Comparison of ENCODE assay signal across 23 cellular contexts in the genomic region with DNA sequence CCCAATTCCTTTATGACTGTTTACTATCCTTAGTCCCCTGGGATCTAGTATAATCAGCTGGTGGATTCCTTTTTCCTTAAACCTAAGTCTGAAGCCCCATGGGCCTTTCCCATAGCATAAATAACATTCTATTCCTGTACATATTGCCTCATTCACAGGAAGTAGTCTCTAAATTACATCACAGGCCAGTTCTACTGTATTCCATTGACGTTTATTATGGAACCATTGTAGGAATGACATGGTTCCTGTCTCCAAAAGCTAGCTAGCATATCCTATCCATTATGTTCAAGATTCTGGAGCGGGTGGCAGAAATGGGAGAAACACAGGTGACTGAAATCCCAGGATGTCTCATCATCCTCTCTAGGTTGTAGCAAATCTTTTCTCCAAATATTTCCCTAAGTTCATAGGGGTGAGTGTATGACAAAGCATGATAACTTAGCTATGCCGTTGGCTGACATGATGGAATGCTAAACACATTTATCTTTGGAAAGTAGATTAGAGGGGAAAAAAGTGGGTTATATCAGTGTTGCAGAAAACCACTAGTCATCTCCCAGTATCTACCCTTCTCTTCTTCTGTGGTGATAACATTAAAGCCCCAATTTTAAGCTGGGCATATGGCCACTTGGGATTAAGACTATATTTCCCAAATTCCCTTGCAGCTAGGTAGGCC.
A peak's percentile ranks its signal among the peaks of the same experiment; 100 is the strongest.
DNase-seq lines count a peak whose midpoint lies in the region; ATAC-seq and TF ChIP-seq lines count a peak whose summit lies in the region.
"Had no signal": no experiment of that assay in that cellular context is flagged by ENCODE, and none has a peak within 500 bp of the region (broad histone marks: within the 10 kb centered on the region; RNA-seq: fewer than 3 reads in every experiment).

No MANE protein-coding gene starts in this region.

- peaks cover 0 to 31% (median 3%) of the 10 kb centered on the region in 5 donors for H3K27me3 Mint-ChIP-seq in naive thymus-derived CD4-positive, alpha-beta T cell

- WGBS in mesodermal cell (ENCODE audit: insufficient coverage in 2 of 2), 2 experiments = 86% methylated on average over 1 of the region's 3 CpGs; no CpG with 5 or more reads in 1 of the 2 experiments

- CTCF ChIA-PET in AG04449 (lab: Yijun Ruan, JAX) = interaction anchor here (0.8 to 12.3 kb wide), 14 partner anchors 18 to 399 kb away, joined by 3 to 193 read pairs (median 4); a partner anchor contains a TSS
- CTCF ChIA-PET in naive thymus-derived CD4-positive, alpha-beta T cell (lab: Charles Lee) = no interaction called here

- intact Hi-C loops in vagina (cut with DNase I) = loop anchor here (10.0 kb wide), 1 partner anchor 371 kb away; no protein-coding TSS in a partner anchor
- intact Hi-C loops in naive thymus-derived CD4-positive, alpha-beta T cell (cut with micrococcal nuclease) = loop anchor here in 1 of 2 donors (5.0 kb wide), 1 partner anchor 553 kb away; no protein-coding TSS in a partner anchor

- H3K4me1 Mint-ChIP-seq in naive thymus-derived CD4-positive, alpha-beta T cell = peaks cover 0 to 11% (median 7%) of the 10 kb centered on the region in 7 donors

- H3K9me3 Mint-ChIP-seq in naive thymus-derived CD4-positive, alpha-beta T cell = no peaks in the 10 kb centered on the region
- H3K9me3 Mint-ChIP-seq: activated T-cell treated with anti-CD3 and anti-CD28 coated beads, Interleukin-2, amount 50 U/mL, for 72 hours; nephron progenitor cell; stimulated activated naive CD8-positive, alpha-beta T cell treated with anti-CD3 and anti-CD28 coated beads, Interleukin-15, Interleukin-2, amounts not matched to agents 100 ng/mL and 50 ng/mL, for 24 hours had no signal

- H3K4me3 ChIP-seq in AG04449 (ENCODE audit: low read depth, low read length) (no peak overlapping the region), mesodermal cell (ENCODE audit: extremely low read depth, insufficient read depth, low read length, poor library complexity, severe bottlenecking) (no peak overlapping the region), vagina (no peak overlapping the region)
- no peak overlapping the region for H3K4me3 ChIP-seq in naive thymus-derived CD4-positive, alpha-beta T cell (ENCODE audit: low read length)
- H3K4me3 ChIP-seq: A549, lower lobe of right lung, uterus had no signal

- H3K27ac ChIP-seq in mesodermal cell (ENCODE audit: low read depth, low read length, severe bottlenecking) (peak overlapping the region; percentile 89), vagina (no peak overlapping the region)
- H3K27ac ChIP-seq in naive thymus-derived CD4-positive, alpha-beta T cell (ENCODE audit: low read depth, low read length) = no peak overlapping the region
- H3K27ac ChIP-seq: A549, lower lobe of right lung, uterus, WERI-Rb-1 had no signal

- no peak for ATAC-seq in GM18861 (IDR thresholded peaks at IDR 0.05; ENCODE audit: unreplicated experiment)
- no peak for ATAC-seq in naive thymus-derived CD4-positive, alpha-beta T cell
- ATAC-seq: A549; activated CD8-positive, alpha-beta T cell treated with anti-CD3 and anti-CD28 coated beads, Interleukin-2, amount 10 ng/mL, durations not matched to agents 7 days and 5 days; activated T-cell treated with anti-CD3 and anti-CD28 coated beads, Interleukin-2, amount 50 U/mL, for 72 hours; HepG2; lower lobe of right lung; Right ventricle myocardium inferior had no signal

- POLR2A ChIA-PET in AG04449 (lab: Yijun Ruan, JAX) = interaction anchor here (1.4 kb wide), 1 partner anchor 330 kb away, joined by 5 read pairs; no protein-coding TSS in a partner anchor
- POLR2A ChIA-PET in naive thymus-derived CD4-positive, alpha-beta T cell (lab: Charles Lee) = interaction anchor here (0.6 kb wide), 1 partner anchor 450 kb away, joined by 3 read pairs; no protein-coding TSS in a partner anchor

- peaks cover 76% of the 10 kb centered on the region for H3K4me1 ChIP-seq in mesodermal cell (ENCODE audit: control insufficient read depth, insufficient read depth, low read length, poor library complexity, severe bottlenecking)
- H3K4me1 ChIP-seq in vagina = peaks cover 20% of the 10 kb centered on the region
- H3K4me1 ChIP-seq in naive thymus-derived CD4-positive, alpha-beta T cell (ENCODE audit: control insufficient read depth in 2 of 2, insufficient read depth in 2 of 2, low read length in 2 of 2) = no peaks in the 10 kb centered on the region
- H3K4me1 ChIP-seq: uterus had no signal

- H3K27me3 ChIP-seq in vagina = no peaks in the 10 kb centered on the region
- no peaks in the 10 kb centered on the region for H3K27me3 ChIP-seq in naive thymus-derived CD4-positive, alpha-beta T cell (ENCODE audit: control insufficient read depth in 2 of 2, insufficient read depth in 2 of 2, low read length in 2 of 2)
- H3K27me3 ChIP-seq: uterus had no signal

- DNase-seq in AG04449 (ENCODE audit: low read depth, low spot score) = peak; percentile 58
- peak; percentile 80 for DNase-seq in NCI-H226
- DNase-seq in dermis microvascular lymphatic vessel endothelial cell (ENCODE audit: low read depth in 2 of 2) = peak; percentile 12 to 51
- DNase-seq in NCI-H1105 treated with DMSO at 0.1 percent for 48 hours (lab: John Stamatoyannopoulos, UW) = no peak
- no peak for DNase-seq in vagina (ENCODE audit: extremely low spot score in 2 of 2)
- no peak for DNase-seq in naive thymus-derived CD4-positive, alpha-beta T cell
- DNase-seq: activated CD8-positive, alpha-beta T cell treated with anti-CD3 and anti-CD28 coated beads, Interleukin-2, amount 10 ng/mL, durations not matched to agents 7 days and 5 days; activated T-cell treated with anti-CD3 and anti-CD28 coated beads, Interleukin-2, amount 50 U/mL, for 72 hours; central memory CD4-positive, alpha-beta T cell; lower lobe of right lung; MM.1S; NCI-H187 treated with DMSO at 0.1 percent for 48 hours; NCI-H510A; nephron progenitor cell; uterus; WERI-Rb-1 had no signal

- TF ChIP-seq CTCF in AG04449 (IDR thresholded peaks at IDR 0.05; ENCODE audit: insufficient read depth, low read length, missing control alignments) (no peak), vagina (IDR thresholded peaks at IDR 0.05) (no peak)

- no peaks in the 10 kb centered on the region for H3K36me3 Mint-ChIP-seq in naive thymus-derived CD4-positive, alpha-beta T cell
- H3K36me3 Mint-ChIP-seq: activated naive CD8-positive, alpha-beta T cell had no signal

- H3K4me3 Mint-ChIP-seq in naive thymus-derived CD4-positive, alpha-beta T cell = no peak overlapping the region
- H3K4me3 Mint-ChIP-seq: activated CD8-positive, alpha-beta T cell treated with anti-CD3 and anti-CD28 coated beads, Interleukin-2, amount 10 ng/mL, durations not matched to agents 7 days and 5 days; activated naive CD8-positive, alpha-beta T cell; activated T-cell treated with anti-CD3 and anti-CD28 coated beads, Interleukin-2, amount 50 U/mL, for 72 hours; nephron progenitor cell; stimulated activated naive CD8-positive, alpha-beta T cell treated with anti-CD3 and anti-CD28 coated beads, Interleukin-15, Interleukin-2, amounts not matched to agents 100 ng/mL and 50 ng/mL, for 24 hours had no signal

- no peak overlapping the region for H3K27ac Mint-ChIP-seq in naive thymus-derived CD4-positive, alpha-beta T cell
- H3K27ac Mint-ChIP-seq: activated CD8-positive, alpha-beta T cell treated with anti-CD3 and anti-CD28 coated beads, Interleukin-2, amount 10 ng/mL, durations not matched to agents 7 days and 5 days; activated naive CD8-positive, alpha-beta T cell; activated T-cell treated with anti-CD3 and anti-CD28 coated beads, Interleukin-2, amount 50 U/mL, for 72 hours; nephron progenitor cell; stimulated activated naive CD8-positive, alpha-beta T cell treated with anti-CD3 and anti-CD28 coated beads, Interleukin-15, Interleukin-2, amounts not matched to agents 100 ng/mL and 50 ng/mL, for 24 hours had no signal

- H3K36me3 ChIP-seq in mesodermal cell (ENCODE audit: control insufficient read depth, insufficient read depth, low read length) (no peaks in the 10 kb centered on the region), vagina (no peaks in the 10 kb centered on the region)
- no peaks in the 10 kb centered on the region for H3K36me3 ChIP-seq in naive thymus-derived CD4-positive, alpha-beta T cell (ENCODE audit: control insufficient read depth in 2 of 3, insufficient read depth in 3 of 3, low read length in 3 of 3)
- H3K36me3 ChIP-seq: lower lobe of right lung, uterus, WERI-Rb-1 had no signal

- no peak for TF ChIP-seq POLR2A in vagina (IDR thresholded peaks at IDR 0.05)

- no peaks in the 10 kb centered on the region for H3K9me3 ChIP-seq in mesodermal cell (ENCODE audit: control insufficient read depth, low read length)
- no peaks in the 10 kb centered on the region for H3K9me3 ChIP-seq in vagina
- H3K9me3 ChIP-seq in naive thymus-derived CD4-positive, alpha-beta T cell (ENCODE audit: control insufficient read depth in 2 of 3, low read length in 3 of 3) = no peaks in the 10 kb centered on the region
- H3K9me3 ChIP-seq: A549, lower lobe of right lung, uterus had no signal

Comparison
In these comparisons a context has a peak if more than half of its experiments do, and no peak if none do; other contexts are left out.
1. DNase-seq: peak in AG04449 (single experiment), NCI-H226 (single experiment) and dermis microvascular lymphatic vessel endothelial cell (2 of 2); none in NCI-H1105 treated with DMSO at 0.1 percent for 48 hours (single experiment), vagina (0 of 2) and naive thymus-derived CD4-positive, alpha-beta T cell (0 of 9).